In genomic region chr7:66655826-66656500, GRCh38 we compare ENCODE assay signal across 8 cellular contexts. TPM values are rescaled to one million over a fixed set of nuclear protein-coding genes. Genes with fewer than 3 reads are reported as not detected.
DNase-seq lines count a peak whose midpoint lies in the region; ATAC-seq and TF ChIP-seq lines count a peak whose summit lies in the region.
"Not testable (repeated sequence)": the region's sequence is repeated elsewhere in the genome, so short reads cannot be mapped to it uniquely, and the experiment has no call there.

No MANE protein-coding gene starts in this region.

- H3K4me2 ChIP-seq in SU-DHL-6 (ENCODE audit: low read depth, low read length, poor library complexity, severe bottlenecking) = peak overlapping the region; percentile 60

- H3K4me3 Mint-ChIP-seq in CD8-positive, alpha-beta T cell = peak overlapping the region; percentile 99
- H3K4me3 Mint-ChIP-seq in activated naive CD4-positive, alpha-beta T cell treated with anti-CD3 and anti-CD28 coated beads, Interleukin-2, amount 50 U/mL, for 24 hours = peak overlapping the region; percentile 97
- peak overlapping the region; percentile 98 for H3K4me3 Mint-ChIP-seq in natural killer cell treated with Interleukin-12 subunit alpha and Interleukin-12 subunit beta and Interleukin-15 and Interleukin-18, amount 100 ng/mL, for 72 hours

- TF ChIP-seq CTCF in CD8-positive, alpha-beta T cell (IDR thresholded peaks at IDR 0.05); SU-DHL-6 (IDR thresholded peaks at IDR 0.05; ENCODE audit: insufficient read depth, low read length, poor library complexity, severe bottlenecking); cardiac muscle cell (IDR thresholded peaks at IDR 0.05; ENCODE audit: low read depth, low read length): not testable (repeated sequence)

- H3K36me3 ChIP-seq in CD8-positive, alpha-beta T cell (ENCODE audit: insufficient read depth, low read length); HUES64 (ENCODE audit: insufficient read depth, low read length); SU-DHL-6 (ENCODE audit: low read length); cardiac muscle cell; subcutaneous abdominal adipose tissue (ENCODE audit: control insufficient read depth in 5 of 5, insufficient read depth in 5 of 5, low read length in 5 of 5): not testable (repeated sequence)

- POLR2A ChIA-PET in CD8-positive, alpha-beta T cell (lab: Charles Lee) = interaction anchor here (0.6 to 3.4 kb wide), 3 partner anchors 28 to 85 kb away, joined by 5 to 19 read pairs (median 10); partner anchors contain the start of genes KCTD7 and RABGEF1

- H3K9me3 Mint-ChIP-seq in CD8-positive, alpha-beta T cell; activated naive CD4-positive, alpha-beta T cell treated with anti-CD3 and anti-CD28 coated beads, Interleukin-2, amount 50 U/mL, for 24 hours; natural killer cell treated with Interleukin-12 subunit alpha and Interleukin-12 subunit beta and Interleukin-15 and Interleukin-18, amount 100 ng/mL, for 72 hours: not testable (repeated sequence)

- not testable (repeated sequence) for H3K27ac ChIP-seq in CD8-positive, alpha-beta T cell (ENCODE audit: low read depth, low read length); HUES64 (ENCODE audit: low read depth, low read length); SU-DHL-6 (ENCODE audit: low read depth, low read length)
- H3K27ac ChIP-seq in cardiac muscle cell = peak overlapping the region; percentile 98
- H3K27ac ChIP-seq in subcutaneous abdominal adipose tissue (ENCODE audit: low read depth, low read length) = peak overlapping the region; percentile 96

- H3K9me3 ChIP-seq in CD8-positive, alpha-beta T cell (ENCODE audit: low read length); HUES64 (ENCODE audit: insufficient read depth, low read depth, low read length); SU-DHL-6 (ENCODE audit: insufficient read depth, low read length); cardiac muscle cell (ENCODE audit: low read depth); subcutaneous abdominal adipose tissue (ENCODE audit: control insufficient read depth in 5 of 5, low read length in 5 of 5): not testable (repeated sequence)

- H3F3A ChIP-seq in SU-DHL-6 (ENCODE audit: insufficient read depth) = peaks cover 34% of the 10 kb centered on the region

- not testable (repeated sequence) for H3K9me2 ChIP-seq in SU-DHL-6 (replicated peaks; ENCODE audit: insufficient read depth, low read length)

- H3K4me1 ChIP-seq in CD8-positive, alpha-beta T cell (ENCODE audit: insufficient read depth, low read length); HUES64 (ENCODE audit: insufficient read depth, low read length); cardiac muscle cell (ENCODE audit: low read depth): not testable (repeated sequence)
- H3K4me1 ChIP-seq in subcutaneous abdominal adipose tissue (ENCODE audit: control insufficient read depth in 5 of 5, insufficient read depth in 5 of 5, low read length in 5 of 5) = peaks cover 1 to 25% (median 16%) of the 10 kb centered on the region in 5 donors

- not testable (repeated sequence) for H3K27me3 Mint-ChIP-seq in CD8-positive, alpha-beta T cell (ENCODE audit: low read depth); activated naive CD4-positive, alpha-beta T cell treated with anti-CD3 and anti-CD28 coated beads, Interleukin-2, amount 50 U/mL, for 24 hours; natural killer cell treated with Interleukin-12 subunit alpha and Interleukin-12 subunit beta and Interleukin-15 and Interleukin-18, amount 100 ng/mL, for 72 hours

- not testable (repeated sequence) for H2AFZ ChIP-seq in SU-DHL-6 (ENCODE audit: low read depth, low read length, severe bottlenecking)

- H3K9ac ChIP-seq in HUES64 (ENCODE audit: low read depth, low read length) = not testable (repeated sequence)
- H3K9ac ChIP-seq in SU-DHL-6 (ENCODE audit: low read length) (peak overlapping the region; percentile 5; the same call in 1 of the 2 replicates), subcutaneous abdominal adipose tissue (ENCODE audit: low read length in 5 of 5) (peak overlapping the region in 1 of 5 donors; percentile 91)

- not testable (repeated sequence) for H3K36me3 Mint-ChIP-seq in CD8-positive, alpha-beta T cell; activated naive CD4-positive, alpha-beta T cell treated with anti-CD3 and anti-CD28 coated beads, Interleukin-2, amount 50 U/mL, for 24 hours; natural killer cell treated with Interleukin-12 subunit alpha and Interleukin-12 subunit beta and Interleukin-15 and Interleukin-18, amount 100 ng/mL, for 72 hours

- 88% methylated on average over 11 of the region's 11 CpGs for WGBS in HUES64

- peak overlapping the region; percentile 69 for H3K27ac Mint-ChIP-seq in CD8-positive, alpha-beta T cell
- not testable (repeated sequence) for H3K27ac Mint-ChIP-seq in activated naive CD4-positive, alpha-beta T cell treated with anti-CD3 and anti-CD28 coated beads, Interleukin-2, amount 50 U/mL, for 24 hours
- peak overlapping the region in 1 of 2 donors; percentile 98 for H3K27ac Mint-ChIP-seq in natural killer cell treated with Interleukin-12 subunit alpha and Interleukin-12 subunit beta and Interleukin-15 and Interleukin-18, amount 100 ng/mL, for 72 hours

- ATAC-seq in CD8-positive, alpha-beta T cell; natural killer cell treated with Interleukin-12 subunit alpha and Interleukin-12 subunit beta and Interleukin-15 and Interleukin-18, amount 100 ng/mL, for 72 hours: not testable (repeated sequence)

- H4K20me1 ChIP-seq in SU-DHL-6 (ENCODE audit: low read depth, low read length) = not testable (repeated sequence)

- H3K27me3 ChIP-seq in CD8-positive, alpha-beta T cell (ENCODE audit: insufficient read depth, low read length); HUES64 (ENCODE audit: insufficient read depth, low read length); SU-DHL-6 (ENCODE audit: low read length); cardiac muscle cell; subcutaneous abdominal adipose tissue (ENCODE audit: control insufficient read depth in 5 of 5, insufficient read depth in 4 of 5, low read length in 5 of 5): not testable (repeated sequence)

- CTCF ChIA-PET in CD8-positive, alpha-beta T cell (lab: Charles Lee) = not testable (repeated sequence)

- intact Hi-C loops in CD8-positive, alpha-beta T cell (cut with DNase I, micrococcal nuclease) = loop anchor here (2.0 to 10.0 kb wide), 4 partner anchors 85 to 269 kb away; partner anchors contain the start of genes RABGEF1 (in 1 of the 2) and TMEM248 (in 1 of the 2)

- peaks cover 21% of the 10 kb centered on the region for H3K4me1 Mint-ChIP-seq in CD8-positive, alpha-beta T cell (ENCODE audit: low read depth)
- peaks cover 41% of the 10 kb centered on the region for H3K4me1 Mint-ChIP-seq in activated naive CD4-positive, alpha-beta T cell treated with anti-CD3 and anti-CD28 coated beads, Interleukin-2, amount 50 U/mL, for 24 hours
- H3K4me1 Mint-ChIP-seq in natural killer cell treated with Interleukin-12 subunit alpha and Interleukin-12 subunit beta and Interleukin-15 and Interleukin-18, amount 100 ng/mL, for 72 hours (ENCODE audit: low read depth in 2 of 2) = peaks cover 19 to 31% of the 10 kb centered on the region in 2 donors

- peaks cover 59% of the 10 kb centered on the region for H3K79me2 ChIP-seq in SU-DHL-6 (ENCODE audit: insufficient read depth, low read length)

- not testable (repeated sequence) for H3K4me3 ChIP-seq in CD8-positive, alpha-beta T cell (ENCODE audit: low read depth, low read length); SU-DHL-6 (ENCODE audit: insufficient read depth, low read length, poor library complexity, severe bottlenecking)
- H3K4me3 ChIP-seq in HUES64 (ENCODE audit: low read length) = peak overlapping the region; percentile 93
- H3K4me3 ChIP-seq in cardiac muscle cell = peak overlapping the region; percentile 77
- H3K4me3 ChIP-seq in subcutaneous abdominal adipose tissue (ENCODE audit: low read depth in 1 of 5, low read length in 5 of 5) = peak overlapping the region in 3 of 5 donors; percentile 16 to 85 (median 29)

- DNase-seq in CD8-positive, alpha-beta T cell; natural killer cell treated with Interleukin-12 subunit alpha and Interleukin-12 subunit beta and Interleukin-15 and Interleukin-18, amount 100 ng/mL, for 72 hours (ENCODE audit: low spot score): not testable (repeated sequence)
- DNase-seq in dedifferentiated amniotic fluid mesenchymal stem cell (ENCODE audit: extremely low spot score) (peak; percentile 49), cardiac muscle cell (ENCODE audit: low read depth in 1 of 2, low spot score in 1 of 2) (peak in 1 of 2 donors; percentile 17)

RNA-seq across cellular contexts. Expression of gene KCTD7, which starts 27.3 kb away (rescaled TPM):
- 10 to 100 TPM; 12.9 to 13.2 TPM for total RNA-seq in CD8-positive, alpha-beta T cell
- 8.5 TPM for polyA plus RNA-seq in HUES64 (2013, experiment 1 of 2)
- polyA plus RNA-seq in HUES64 (2013, experiment 2 of 2) = 9.2 TPM
- 23.6 and 30.2 TPM in 2 replicates for total RNA-seq in cardiac muscle cell
- 12.2 and 13.5 TPM in 2 replicates for polyA plus RNA-seq in cardiac muscle cell
- total RNA-seq in natural killer cell treated with Interleukin-12 subunit alpha and Interleukin-12 subunit beta and Interleukin-15 and Interleukin-18, amount 100 ng/mL, for 72 hours = 10 to 100 TPM; 10.4 to 14.8 TPM
